ENCODE assay signal across 8 cellular contexts in genomic region chr6:17889777-17890176, GRCh38.
DNase-seq lines count a peak whose midpoint lies in the region; TF ChIP-seq lines count a peak whose summit lies in the region.
"Not testable (repeated sequence)": the region's sequence is repeated elsewhere in the genome, so short reads cannot be mapped to it uniquely, and the experiment has no call there.

No MANE protein-coding gene starts in this region.

- H3K4me3 Mint-ChIP-seq in HFFc6; endodermal cell; glutamatergic neuron (ENCODE audit: unreplicated experiment); neural crest cell: not testable (repeated sequence)

- H3K36me3 Mint-ChIP-seq in HFFc6 (ENCODE audit: low read depth), result peaks cover 35% of the 10 kb centered on the region
- peaks cover 33% of the 10 kb centered on the region for H3K36me3 Mint-ChIP-seq in endodermal cell (ENCODE audit: low read depth)
- peaks cover 14% of the 10 kb centered on the region for H3K36me3 Mint-ChIP-seq in glutamatergic neuron (ENCODE audit: unreplicated experiment)
- H3K36me3 Mint-ChIP-seq in neural crest cell (ENCODE audit: low read depth), result peaks cover 29% of the 10 kb centered on the region

- H3K9me3 Mint-ChIP-seq in HFFc6, result peaks cover 18% of the 10 kb centered on the region
- peaks cover 20% of the 10 kb centered on the region for H3K9me3 Mint-ChIP-seq in endodermal cell
- peaks cover 17% of the 10 kb centered on the region for H3K9me3 Mint-ChIP-seq in glutamatergic neuron (ENCODE audit: unreplicated experiment)
- H3K9me3 Mint-ChIP-seq in neural crest cell, result not testable (repeated sequence)

- WGBS in endodermal cell (ENCODE audit: insufficient coverage in 1 of 2, insufficient read length in 1 of 2), 2 experiments, result 95 to 98% methylated on average over 5 to 9 of the region's 9 CpGs

- H2AFZ ChIP-seq in OCI-LY3 (ENCODE audit: low read depth, low read length), result not testable (repeated sequence)

- peaks cover 30% of the 10 kb centered on the region for H3K4me1 Mint-ChIP-seq in HFFc6 (ENCODE audit: low read depth)
- peaks cover 17% of the 10 kb centered on the region for H3K4me1 Mint-ChIP-seq in endodermal cell
- peaks cover 29% of the 10 kb centered on the region for H3K4me1 Mint-ChIP-seq in glutamatergic neuron (ENCODE audit: low read depth, unreplicated experiment)
- peaks cover 11% of the 10 kb centered on the region for H3K4me1 Mint-ChIP-seq in neural crest cell

- not testable (repeated sequence) for H3K27me3 ChIP-seq in BLaER1; BLaER1 treated with 17β-estradiol and CSF1 and Interleukin-3, amounts not matched to agents 10 nM and 100 nM; OCI-LY3 (ENCODE audit: low read depth, low read length); endodermal cell (ENCODE audit: control insufficient read depth, insufficient read depth, low read length, poor library complexity, severe bottlenecking)

- not testable (repeated sequence) for H3K27me3 Mint-ChIP-seq in HFFc6 (ENCODE audit: insufficient read depth); endodermal cell (ENCODE audit: insufficient read depth); glutamatergic neuron (ENCODE audit: unreplicated experiment); neural crest cell (ENCODE audit: low read depth)

- DNase-seq in HFFc6; endodermal cell; glutamatergic neuron; neural crest cell (ENCODE audit: low read depth, low spot score): not testable (repeated sequence)

- not testable (repeated sequence) for H3K27ac ChIP-seq in BLaER1; BLaER1 treated with 17β-estradiol and CSF1 and Interleukin-3, amounts not matched to agents 10 nM and 100 nM; HEK293 (ENCODE audit: extremely low read depth, low read depth, low read length); endodermal cell (ENCODE audit: low read depth, low read length)
- peak overlapping the region; percentile 36 for H3K27ac ChIP-seq in OCI-LY3 (ENCODE audit: low read length)

- H3K36me3 ChIP-seq in BLaER1; HEK293 (ENCODE audit: control insufficient read depth in 2 of 2, insufficient read depth in 1 of 2, low read length in 2 of 2); OCI-LY3 (replicated peaks; ENCODE audit: low read depth, low read length): not testable (repeated sequence)
- H3K36me3 ChIP-seq in BLaER1 treated with 17β-estradiol and CSF1 and Interleukin-3, amounts not matched to agents 10 nM and 100 nM, result peaks cover 9 to 33% (median 16%) of the 10 kb centered on the region in 11 experiments; a peak in 21 of 22 replicates
- peaks cover 18% of the 10 kb centered on the region for H3K36me3 ChIP-seq in endodermal cell (ENCODE audit: control insufficient read depth, insufficient read depth, low read length)

- not testable (repeated sequence) for H3K4me3 ChIP-seq in BLaER1; BLaER1 treated with 17β-estradiol and CSF1 and Interleukin-3, amounts not matched to agents 10 nM and 100 nM; HEK293 (ENCODE audit: low read depth, low read length); endodermal cell (ENCODE audit: low read length)
- 0 out of 2 replicates have a peak overlapping the region, but pooled peaks have one; percentile 1 for H3K4me3 ChIP-seq in OCI-LY3 (ENCODE audit: low read length)

- POLR2A ChIA-PET in HEK293 (lab: Yijun Ruan, JAX), result not testable (repeated sequence)

- H3K4me2 ChIP-seq in BLaER1 (peak overlapping the region; percentile 7), OCI-LY3 (ENCODE audit: low read length) (peak overlapping the region; percentile 53)
- H3K4me2 ChIP-seq in BLaER1 treated with 17β-estradiol and CSF1 and Interleukin-3, amounts not matched to agents 10 nM and 100 nM, result peak overlapping the region in 7 of 11 experiments; percentile 1 to 37 (median 25); a peak in 7 of 22 replicates

- H3K9ac ChIP-seq in BLaER1; BLaER1 treated with 17β-estradiol and CSF1 and Interleukin-3, amounts not matched to agents 10 nM and 100 nM; endodermal cell (ENCODE audit: extremely low read depth, low read length, poor library complexity, severe bottlenecking): not testable (repeated sequence)
- peak overlapping the region; percentile 38 for H3K9ac ChIP-seq in OCI-LY3 (ENCODE audit: low read length)

- peaks cover 34% of the 10 kb centered on the region for H3K4me1 ChIP-seq in BLaER1
- H3K4me1 ChIP-seq in BLaER1 treated with 17β-estradiol and CSF1 and Interleukin-3, amounts not matched to agents 10 nM and 100 nM, result peaks cover 33 to 60% (median 47%) of the 10 kb centered on the region in 10 experiments
- not testable (repeated sequence) for H3K4me1 ChIP-seq in HEK293 (ENCODE audit: control insufficient read depth, insufficient read depth, low read length); endodermal cell (ENCODE audit: control insufficient read depth, insufficient read depth, low read length)
- peaks cover 58% of the 10 kb centered on the region for H3K4me1 ChIP-seq in OCI-LY3 (ENCODE audit: low read length)

- TF ChIP-seq CTCF in HEK293 (tag by site-specific recombination; IDR thresholded peaks at IDR 0.05); HFFc6 (IDR thresholded peaks at IDR 0.05); OCI-LY3 (IDR thresholded peaks at IDR 0.05; ENCODE audit: low read depth, low read length); endodermal cell (conservative IDR thresholded peaks at IDR 0.05); glutamatergic neuron (IDR thresholded peaks at IDR 0.05; ENCODE audit: partially characterized antibody, unreplicated experiment); neural crest cell (conservative IDR thresholded peaks at IDR 0.05): not testable (repeated sequence)

- H3K27ac Mint-ChIP-seq in HFFc6, result peak overlapping the region; percentile 29; the same call in 1 of the 2 replicates
- peak overlapping the region; percentile 4 for H3K27ac Mint-ChIP-seq in endodermal cell
- peak overlapping the region; percentile 57 for H3K27ac Mint-ChIP-seq in glutamatergic neuron (ENCODE audit: unreplicated experiment)
- peak overlapping the region; percentile 57 for H3K27ac Mint-ChIP-seq in neural crest cell (ENCODE audit: unreplicated experiment)

- H4K20me1 ChIP-seq in BLaER1; BLaER1 treated with 17β-estradiol and CSF1 and Interleukin-3, amounts not matched to agents 10 nM and 100 nM; OCI-LY3 (ENCODE audit: insufficient read depth, low read length): not testable (repeated sequence)

- CTCF ChIA-PET in HEK293 (lab: Yijun Ruan, JAX), result not testable (repeated sequence)

- H3K79me2 ChIP-seq in OCI-LY3 (ENCODE audit: low read length), result not testable (repeated sequence)

- H3K9me3 ChIP-seq in BLaER1, result peaks cover 16% of the 10 kb centered on the region
- peaks cover 12 to 27% (median 20%) of the 10 kb centered on the region in 11 experiments for H3K9me3 ChIP-seq in BLaER1 treated with 17β-estradiol and CSF1 and Interleukin-3, amounts not matched to agents 10 nM and 100 nM (replicated peaks in 1 of 11)
- not testable (repeated sequence) for H3K9me3 ChIP-seq in HEK293 (ENCODE audit: control insufficient read depth, insufficient read depth, low read depth, low read length); OCI-LY3 (ENCODE audit: insufficient read depth, low read length)
- peaks cover 20% of the 10 kb centered on the region for H3K9me3 ChIP-seq in endodermal cell (ENCODE audit: control insufficient read depth, low read length)

TF ChIP-seq in HEK293, 187 proteins besides CTCF, POLR2A, EP300 and RAD21:
- TF ChIP-seq SCRT1 (tag by site-specific recombination; IDR thresholded peaks at IDR 0.05; ENCODE audit: borderline replicate concordance) (peak; percentile 70; the same call in 1 of the 2 replicates), SCRT2 (tag by site-specific recombination; IDR thresholded peaks at IDR 0.05) (peak; percentile 84)

Comparison
In these comparisons a context has a peak if more than half of its experiments do, and no peak if none do; other contexts are left out.
1. H3K27ac Mint-ChIP-seq: peak in every context shown above with its lines; median percentile 57 in glutamatergic neuron; 57 in neural crest cell; 29 in HFFc6; 4 in endodermal cell.